ENCODE assay signal across 8 cellular contexts in genomic region chr22:28741200-28741757, GRCh38. TPM values are rescaled to one million over a fixed set of nuclear protein-coding genes. Genes with fewer than 3 reads are reported as not detected.
DNase-seq lines count a peak whose midpoint lies in the region; ATAC-seq, FAIRE-seq and TF ChIP-seq lines count a peak whose summit lies in the region.

No MANE protein-coding gene starts in this region.

- TF ChIP-seq CTCF in AG04449 (IDR thresholded peaks at IDR 0.05; ENCODE audit: insufficient read depth, low read length, missing control alignments) (no peak), HL-60 (IDR thresholded peaks at IDR 0.05; ENCODE audit: insufficient read depth, low read length) (no peak), K562 (IDR thresholded peaks at IDR 0.05 in 2 of 3, conservative IDR thresholded peaks at IDR 0.05 in 1 of 3; ENCODE audit: insufficient read depth in 2 of 3, low read depth in 1 of 3, low read length in 3 of 3) (no peak)

- no peaks in the 10 kb centered on the region for H4K20me1 ChIP-seq in K562 (replicated peaks; ENCODE audit: control insufficient read depth, insufficient read depth, low read length)

- peak overlapping the region; percentile 71 for H2AFZ ChIP-seq in K562 (ENCODE audit: low read depth, low read length)

- H3K9ac ChIP-seq in K562 (ENCODE audit: insufficient read depth in 1 of 2, low read depth in 2 of 2, low read length in 2 of 2) = peak overlapping the region; percentile 72 to 83; a peak in 3 of 4 replicates

- 0% methylated on average over 16 of the region's 16 CpGs for WGBS in K562 (ENCODE audit: insufficient coverage, low coverage, missing lambda C conversion rate)

- CTCF ChIA-PET in AG04449 (lab: Yijun Ruan, JAX) = interaction anchor here (1.1 to 1.3 kb wide), 2 partner anchors 11 to 504 kb away, joined by 3 read pairs; no protein-coding TSS in a partner anchor
- CTCF ChIA-PET in K562 (lab: Yijun Ruan, JAX; ENCODE audit: low intra/inter-chr PET ratio) = no interaction called here

- intact Hi-C loops in K562 (cut with micrococcal nuclease) = no loop called here

- peaks cover 43% of the 10 kb centered on the region for H3K36me3 ChIP-seq in K562 (ENCODE audit: control insufficient read depth, insufficient read depth, low read length)

- peaks cover 70% of the 10 kb centered on the region for H3K79me2 ChIP-seq in K562 (ENCODE audit: control insufficient read depth, insufficient read depth, low read length)

- H3K4me3 ChIP-seq in AG04449 (ENCODE audit: low read depth, low read length) = peak overlapping the region; percentile 73
- peak overlapping the region; percentile 90 for H3K4me3 ChIP-seq in HL-60 (replicated peaks; ENCODE audit: insufficient read depth, low read length)
- H3K4me3 ChIP-seq in K562 = peak overlapping the region; percentile 92
- H3K4me3 ChIP-seq in mononuclear cell (ENCODE audit: low read length) = peak overlapping the region; percentile 83

- H3K9me1 ChIP-seq in K562 (ENCODE audit: control insufficient read depth, insufficient read depth, low read length) = no peaks in the 10 kb centered on the region

- H3K4me1 ChIP-seq in K562 (replicated peaks in 1 of 2; ENCODE audit: control insufficient read depth in 2 of 2, insufficient read depth in 2 of 2, low read length in 2 of 2) (peaks cover 4 to 10% of the 10 kb centered on the region in 2 experiments; a peak in 3 of 5 replicates), mononuclear cell (ENCODE audit: insufficient read depth, low read length) (peaks cover 21% of the 10 kb centered on the region)

- H3K9me3 ChIP-seq in K562 (replicated peaks; ENCODE audit: control insufficient read depth, insufficient read depth, low read depth, low read length) = no peaks in the 10 kb centered on the region
- no peaks in the 10 kb centered on the region for H3K9me3 ChIP-seq in mononuclear cell (ENCODE audit: low read depth, low read length)

- POLR2A ChIA-PET in AG04449 (lab: Yijun Ruan, JAX) = no interaction called here
- POLR2A ChIA-PET in K562 (lab: Yijun Ruan, JAX) = interaction anchor here (0.8 to 1.3 kb wide), 3 partner anchors 9 to 73 kb away, joined by 3 to 10 read pairs (median 3); partner anchors contain the start of gene XBP1

- no peak for TF ChIP-seq RAD21 in K562 (CRISPR knock-in tag; conservative IDR thresholded peaks at IDR 0.05 in 1 of 2, IDR thresholded peaks at IDR 0.05 in 1 of 2)

- ATAC-seq in K562 (peak; percentile 34), HG02642 (IDR thresholded peaks at IDR 0.05; ENCODE audit: poor library complexity, unreplicated experiment) (no peak), GM21723 (IDR thresholded peaks at IDR 0.05; ENCODE audit: unreplicated experiment) (no peak), HG03135 (IDR thresholded peaks at IDR 0.05; ENCODE audit: unreplicated experiment) (no peak)

- no peak for FAIRE-seq in K562 (lab: Jason Lieb, UNC)

- peak overlapping the region; percentile 66 for H3K27ac ChIP-seq in HL-60 (replicated peaks)
- peak overlapping the region; percentile 88 for H3K27ac ChIP-seq in K562 (ENCODE audit: extremely low read depth, low read depth, low read length)

- H3K4me2 ChIP-seq in K562 (ENCODE audit: insufficient read depth, low read length) = peak overlapping the region; percentile 93

- DNase-seq in AG04449 (ENCODE audit: low read depth, low spot score) (no peak), HL-60 (ENCODE audit: low read depth in 1 of 2, low spot score in 1 of 2) (no peak), K562 (ENCODE audit: extremely low read depth in 1 of 4, low spot score in 3 of 4) (peak in 1 of 4 experiments; percentile 11)
- DNase-seq in stimulated activated CD4-positive, alpha-beta T cell treated with anti-CD3 and anti-CD28 coated beads, Interleukin-4, amount 100 ng/mL, for 24 hours = no peak

- no peak for TF ChIP-seq POLR2A in K562 (conservative IDR thresholded peaks at IDR 0.05)

- no peaks in the 10 kb centered on the region for H3K27me3 ChIP-seq in HL-60 (ENCODE audit: insufficient read depth, poor library complexity, severe bottlenecking)
- H3K27me3 ChIP-seq in K562 (ENCODE audit: control insufficient read depth in 2 of 2, insufficient read depth in 2 of 2, low read length in 2 of 2) = no peaks in the 10 kb centered on the region
- H3K27me3 ChIP-seq in mononuclear cell (ENCODE audit: insufficient read depth, low read length) = no peaks in the 10 kb centered on the region

- BruUV-seq in K562 (replicated peaks; lab: Mats Ljungman, UMichigan) = TSS peak; percentile 81

- TF ChIP-seq EP300 in K562 (IDR thresholded peaks at IDR 0.05; ENCODE audit: low read length) = no peak

- in situ Hi-C loops in K562 (cut with MboI) = no loop called here

RNA-seq across cellular contexts. Expression of gene CHEK2, which starts 0.3 kb away (rescaled TPM):
- 40.3 and 69.8 TPM in 2 replicates for total RNA-seq in K562 (2011; cell fraction: chromatin; rRNA removed; ENCODE audit: low replicate concordance)
- total RNA-seq in K562 (2011; cell fraction: nucleolus; rRNA removed) = 22.1 and 27.2 TPM in 2 replicates
- total RNA-seq in K562 (2011; cell fraction: nucleoplasm; rRNA removed) = 29.2 and 30.4 TPM in 2 replicates
- total RNA-seq in K562 (2014; rRNA removed) (28.7 and 28.8 TPM in 2 replicates), K562 (2014; rRNA removed; fragmentation: Illumina TruSeq; extraction: Trizol) (55.2 and 58.0 TPM in 2 replicates), K562 (2015; rRNA removed; fragmentation: Illumina TruSeq; extraction: Trizol) (46.5 and 47.8 TPM in 2 replicates), K562 (2021) (44.2 and 55.9 TPM in 2 replicates), mononuclear cell (5.1 TPM)
- polyA plus RNA-seq in K562 (2011; rRNA removed) (56.5 and 68.7 TPM in 2 replicates), K562 (2014; fragmentation: Illumina TruSeq; extraction: Trizol) (56.5 and 66.9 TPM in 2 replicates), K562 (2014; fragmentation: Nextera tagmentation; extraction: Ambion mirVana) (100 to 1,000 TPM in 1 of 2 experiments, 10 to 100 TPM in 1; 70.9 to 102 TPM), K562 (2014; rRNA removed) (49.0 and 57.2 TPM in 2 replicates)
- 73.8 and 80.3 TPM in 2 replicates for polyA plus RNA-seq in K562 (2011; cell fraction: cytosol; rRNA removed)
- polyA plus RNA-seq in K562 (2011; cell fraction: nucleus; rRNA removed) = 30.5 and 31.0 TPM in 2 replicates
- 37.5 and 40.3 TPM in 2 replicates for polyA plus RNA-seq in K562 (2012)
- polyA minus RNA-seq in K562 (2011; rRNA and poly(A)+ RNA removed) = 31.1 and 38.8 TPM in 2 replicates
- polyA minus RNA-seq in K562 (2011; cell fraction: cytosol; rRNA and poly(A)+ RNA removed) = 36.7 and 46.4 TPM in 2 replicates
- 16.7 and 26.4 TPM in 2 replicates for polyA minus RNA-seq in K562 (2011; cell fraction: nucleus; rRNA and poly(A)+ RNA removed)

RNA-seq across cellular contexts. Expression of gene HSCB, which starts 0.6 kb away (rescaled TPM):
- 4.3 and 6.8 TPM in 2 replicates for total RNA-seq in K562 (2011; cell fraction: chromatin; rRNA removed; ENCODE audit: low replicate concordance)
- total RNA-seq in K562 (2011; cell fraction: nucleolus; rRNA removed) = 5.9 and 8.2 TPM in 2 replicates
- 3.6 and 6.5 TPM in 2 replicates for total RNA-seq in K562 (2011; cell fraction: nucleoplasm; rRNA removed)
- total RNA-seq in K562 (2014; rRNA removed) = 8.3 and 15.0 TPM in 2 replicates
- total RNA-seq in K562 (2014; rRNA removed; fragmentation: Illumina TruSeq; extraction: Trizol) = 10.2 and 11.1 TPM in 2 replicates
- 8.7 and 9.0 TPM in 2 replicates for total RNA-seq in K562 (2015; rRNA removed; fragmentation: Illumina TruSeq; extraction: Trizol)
- 7.7 and 8.4 TPM in 2 replicates for total RNA-seq in K562 (2021)
- polyA plus RNA-seq in K562 (2011; rRNA removed) = 8.6 and 12.1 TPM in 2 replicates
- 9.9 and 11.9 TPM in 2 replicates for polyA plus RNA-seq in K562 (2011; cell fraction: cytosol; rRNA removed)
- polyA plus RNA-seq in K562 (2011; cell fraction: nucleus; rRNA removed) = 2.1 and 3.1 TPM in 2 replicates
- 12.0 and 13.1 TPM in 2 replicates for polyA plus RNA-seq in K562 (2012)
- polyA plus RNA-seq in K562 (2014; fragmentation: Illumina TruSeq; extraction: Trizol) = 8.6 and 11.8 TPM in 2 replicates
- 1 to 10 TPM; 2.6 to 4.4 TPM for polyA plus RNA-seq in K562 (2014; fragmentation: Nextera tagmentation; extraction: Ambion mirVana)
- 13.1 and 17.1 TPM in 2 replicates for polyA plus RNA-seq in K562 (2014; rRNA removed)
- polyA minus RNA-seq in K562 (2011; rRNA and poly(A)+ RNA removed) = 2.6 TPM in 2 replicates
- polyA minus RNA-seq in K562 (2011; cell fraction: cytosol; rRNA and poly(A)+ RNA removed) = 1.6 and 5.8 TPM in 2 replicates
- 3.9 and 4.4 TPM in 2 replicates for polyA minus RNA-seq in K562 (2011; cell fraction: nucleus; rRNA and poly(A)+ RNA removed)
- total RNA-seq in mononuclear cell = 8.3 TPM

RNA-seq across cellular contexts. Expression of gene CCDC117, which starts 31.2 kb away (rescaled TPM):
- total RNA-seq in K562 (2011; cell fraction: chromatin; rRNA removed; ENCODE audit: low replicate concordance) = 3.9 and 14.9 TPM in 2 replicates
- total RNA-seq in K562 (2011; cell fraction: nucleolus; rRNA removed) = 4.5 and 4.7 TPM in 2 replicates
- total RNA-seq in K562 (2011; cell fraction: nucleoplasm; rRNA removed) = 8.1 and 10.8 TPM in 2 replicates
- total RNA-seq in K562 (2014; rRNA removed) (13.1 and 14.9 TPM in 2 replicates), K562 (2014; rRNA removed; fragmentation: Illumina TruSeq; extraction: Trizol) (23.2 and 23.9 TPM in 2 replicates), K562 (2015; rRNA removed; fragmentation: Illumina TruSeq; extraction: Trizol) (22.2 and 23.3 TPM in 2 replicates), K562 (2021) (18.7 and 19.7 TPM in 2 replicates), mononuclear cell (26.3 TPM)
- polyA plus RNA-seq in K562 (2011; rRNA removed) (10.1 and 15.8 TPM in 2 replicates), K562 (2014; fragmentation: Illumina TruSeq; extraction: Trizol) (17.1 and 20.6 TPM in 2 replicates), K562 (2014; fragmentation: Nextera tagmentation; extraction: Ambion mirVana) (1 to 10 TPM; 5.7 to 8.0 TPM), K562 (2014; rRNA removed) (13.1 and 13.4 TPM in 2 replicates)
- 3.9 and 6.3 TPM in 2 replicates for polyA plus RNA-seq in K562 (2011; cell fraction: cytosol; rRNA removed)
- polyA plus RNA-seq in K562 (2011; cell fraction: nucleus; rRNA removed) = 1.9 and 3.0 TPM in 2 replicates
- 9.1 and 14.1 TPM in 2 replicates for polyA plus RNA-seq in K562 (2012)
- polyA minus RNA-seq in K562 (2011; rRNA and poly(A)+ RNA removed) = 28.5 and 31.4 TPM in 2 replicates
- polyA minus RNA-seq in K562 (2011; cell fraction: cytosol; rRNA and poly(A)+ RNA removed) = 14.0 and 14.9 TPM in 2 replicates
- 1.9 and 4.1 TPM in 2 replicates for polyA minus RNA-seq in K562 (2011; cell fraction: nucleus; rRNA and poly(A)+ RNA removed)

RNA-seq across cellular contexts. Expression of gene XBP1, which starts 59.1 kb away (rescaled TPM):
- total RNA-seq in K562 (2011; cell fraction: chromatin; rRNA removed; ENCODE audit: low replicate concordance) = 104 and 124 TPM in 2 replicates
- total RNA-seq in K562 (2011; cell fraction: nucleolus; rRNA removed) = 145 and 151 TPM in 2 replicates
- 161 and 190 TPM in 2 replicates for total RNA-seq in K562 (2011; cell fraction: nucleoplasm; rRNA removed)
- total RNA-seq in K562 (2014; rRNA removed) (218 and 269 TPM in 2 replicates), K562 (2014; rRNA removed; fragmentation: Illumina TruSeq; extraction: Trizol) (94.6 and 107 TPM in 2 replicates), K562 (2015; rRNA removed; fragmentation: Illumina TruSeq; extraction: Trizol) (65.8 and 73.7 TPM in 2 replicates), K562 (2021) (94.6 and 101 TPM in 2 replicates), mononuclear cell (221 TPM)
- polyA plus RNA-seq in K562 (2011; rRNA removed) (117 and 124 TPM in 2 replicates), K562 (2014; fragmentation: Illumina TruSeq; extraction: Trizol) (95.5 and 115 TPM in 2 replicates), K562 (2014; fragmentation: Nextera tagmentation; extraction: Ambion mirVana) (10 to 100 TPM; 25.0 to 28.6 TPM), K562 (2014; rRNA removed) (81.9 and 96.3 TPM in 2 replicates)
- 84.6 and 121 TPM in 2 replicates for polyA plus RNA-seq in K562 (2011; cell fraction: cytosol; rRNA removed)
- polyA plus RNA-seq in K562 (2011; cell fraction: nucleus; rRNA removed) = 58.8 and 84.0 TPM in 2 replicates
- 63.8 and 159 TPM in 2 replicates for polyA plus RNA-seq in K562 (2012)
- polyA minus RNA-seq in K562 (2011; rRNA and poly(A)+ RNA removed) = 144 and 170 TPM in 2 replicates
- 70.3 and 78.3 TPM in 2 replicates for polyA minus RNA-seq in K562 (2011; cell fraction: cytosol; rRNA and poly(A)+ RNA removed)
- polyA minus RNA-seq in K562 (2011; cell fraction: nucleus; rRNA and poly(A)+ RNA removed) = 35.4 and 52.6 TPM in 2 replicates
